In genomic region chr11:2186669-2187266, GRCh38 we compare ENCODE assay signal across 9 cellular contexts. TPM values are rescaled to one million over a fixed set of nuclear protein-coding genes. Genes with fewer than 3 reads are reported as not detected.
DNase-seq lines count a peak whose midpoint lies in the region; ATAC-seq and TF ChIP-seq lines count a peak whose summit lies in the region.
"Had no signal": no experiment of that assay in that cellular context is flagged by ENCODE, and none has a peak within 500 bp of the region (broad histone marks: within the 10 kb centered on the region; RNA-seq: fewer than 3 reads in every experiment).

No MANE protein-coding gene starts in this region.

- peak; percentile 17 for DNase-seq in EH (ENCODE audit: low read depth)
- DNase-seq in M059J (ENCODE audit: low read depth) = peak; percentile 54
- DNase-seq in choroid plexus epithelial cell (ENCODE audit: low read depth) = peak; percentile 36
- DNase-seq in osteoblast (ENCODE audit: insufficient read length, low spot score, missing footprints) = no peak
- DNase-seq in middle frontal gyrus (ENCODE audit: extremely low spot score, low spot score) = no peak
- no peak for DNase-seq in GM19238 (ENCODE audit: insufficient read length, low spot score)

- TF ChIP-seq CTCF in WI38 (IDR thresholded peaks at IDR 0.05; ENCODE audit: low read depth, low read length) (peak; percentile 20; the same call in 1 of the 2 replicates), choroid plexus epithelial cell (conservative IDR thresholded peaks at IDR 0.05; ENCODE audit: low read depth, low read length) (peak; percentile 61), osteoblast (IDR thresholded peaks at IDR 0.05; ENCODE audit: extremely low read depth, low read depth, low read length) (peak; percentile 50)

- no peak overlapping the region for H2AFZ ChIP-seq in osteoblast (ENCODE audit: low read length)

- H3K4me3 ChIP-seq in WI38 (ENCODE audit: low read depth, low read length) (no peak overlapping the region), choroid plexus epithelial cell (ENCODE audit: low read depth, low read length) (no peak overlapping the region), osteoblast (ENCODE audit: insufficient read depth, low read length) (no peak overlapping the region)

- H3K9me3 ChIP-seq in osteoblast (ENCODE audit: low read depth, low read length) = no peaks in the 10 kb centered on the region

- no peaks in the 10 kb centered on the region for H3K36me3 ChIP-seq in osteoblast (ENCODE audit: insufficient read depth, low read length)

- no peak overlapping the region for H3K27ac ChIP-seq in osteoblast (ENCODE audit: low read depth, low read length)

- H3K4me2 ChIP-seq in osteoblast (ENCODE audit: insufficient read depth, low read length) = no peak overlapping the region

- no peaks in the 10 kb centered on the region for H3K4me1 ChIP-seq in osteoblast (ENCODE audit: insufficient read depth, low read length)

- no peaks in the 10 kb centered on the region for H3K79me2 ChIP-seq in osteoblast (ENCODE audit: insufficient read depth, low read length)

- ATAC-seq in HG03095 (IDR thresholded peaks at IDR 0.05; ENCODE audit: unreplicated experiment) = no peak

- no peaks in the 10 kb centered on the region for H3K27me3 ChIP-seq in osteoblast (ENCODE audit: insufficient read depth, low read length)

- no peaks in the 10 kb centered on the region for H4K20me1 ChIP-seq in osteoblast (ENCODE audit: insufficient read depth, low read length)

RNA-seq across cellular contexts. Expression of gene TH, which starts 15.2 kb away (rescaled TPM):
- 0.07 TPM in 1 of 2 replicates, not detected in the other for total RNA-seq in M059J (2014; rRNA removed; shearing (Covaris generic))
- total RNA-seq in osteoblast = under 0.01 TPM in 1 of 2 replicates, not detected in the other
- total RNA-seq: activated CD8-positive, alpha-beta memory T cell treated with anti-CD3 and anti-CD28 coated beads for 36 hours had no signal

RNA-seq across cellular contexts. Expression of gene INS, which starts 25.8 kb away (rescaled TPM):
- total RNA-seq in M059J (2014; rRNA removed; shearing (Covaris generic)) = not detected in 2 replicates
- total RNA-seq in osteoblast = not detected in 2 replicates
- total RNA-seq: activated CD8-positive, alpha-beta memory T cell treated with anti-CD3 and anti-CD28 coated beads for 36 hours had no signal

RNA-seq across cellular contexts. Expression of gene IGF2, which starts 47.6 kb away (rescaled TPM):
- 0.02 and 0.07 TPM in 2 replicates for total RNA-seq in M059J (2014; rRNA removed; shearing (Covaris generic))
- 53.9 and 68.8 TPM in 2 replicates for total RNA-seq in osteoblast

Comparison
In these comparisons a context has a peak if more than half of its experiments do, and no peak if none do; other contexts are left out.
1. DNase-seq: peak in EH (single experiment), M059J (single experiment) and choroid plexus epithelial cell (single experiment); none in osteoblast (single experiment), middle frontal gyrus (single experiment) and GM19238 (single experiment).
2. RNA of gene IGF2, which starts 47.6 kb away (total RNA-seq): 53.9 to 68.8 TPM in osteoblast; 0.02 to 0.07 TPM in M059J; every median in the first group is over 10 times any median in the second.
3. Peak in every context shown above with its lines, with median percentiles within 50 percentile points of each other: CTCF ChIP-seq.